Comparison of ENCODE assay signal across 9 cellular contexts in the genomic region with DNA sequence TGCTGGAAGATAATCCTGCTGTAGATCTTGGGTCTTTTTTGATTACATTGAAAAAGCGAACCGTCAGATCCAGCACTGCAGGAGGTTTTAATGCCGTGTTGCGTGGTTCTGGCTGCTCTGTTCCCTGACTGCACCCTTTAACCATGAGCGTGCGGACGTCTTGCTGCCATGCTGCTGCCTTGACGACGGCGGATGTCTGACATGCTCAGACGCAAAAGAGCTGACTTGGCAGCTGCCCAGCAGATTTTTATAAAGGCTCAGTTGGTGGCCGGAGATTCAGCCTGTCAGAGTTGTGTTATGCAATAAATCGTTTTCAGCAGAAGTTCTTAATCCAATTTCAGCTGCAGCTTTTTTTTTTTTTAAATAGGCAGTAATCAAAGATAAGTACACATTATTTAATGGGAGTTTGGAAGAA.
DNase-seq lines count a peak whose midpoint lies in the region; ATAC-seq and TF ChIP-seq lines count a peak whose summit lies in the region.
"Had no signal": no experiment of that assay in that cellular context is flagged by ENCODE, and none has a peak within 500 bp of the region (broad histone marks: within the 10 kb centered on the region; RNA-seq: fewer than 3 reads in every experiment).

No MANE protein-coding gene starts in this region.

- peak; percentile 71 to 72 for ATAC-seq in natural killer cell treated with Interleukin-12 subunit alpha and Interleukin-12 subunit beta and Interleukin-15 and Interleukin-18, amount 100 ng/mL, for 72 hours
- no peak for ATAC-seq in GM18511 (IDR thresholded peaks at IDR 0.05; ENCODE audit: unreplicated experiment)

- no peak overlapping the region for H3K4me3 ChIP-seq in tibial artery

- H3K4me3 Mint-ChIP-seq in natural killer cell treated with Interleukin-12 subunit alpha and Interleukin-12 subunit beta and Interleukin-15 and Interleukin-18, amount 100 ng/mL, for 72 hours = peak overlapping the region; percentile 50

- peaks cover 42 to 48% of the 10 kb centered on the region in 2 donors for H3K4me1 Mint-ChIP-seq in natural killer cell treated with Interleukin-12 subunit alpha and Interleukin-12 subunit beta and Interleukin-15 and Interleukin-18, amount 100 ng/mL, for 72 hours (ENCODE audit: low read depth in 2 of 2)

- intact Hi-C loops in tibial artery (cut with DNase I; ENCODE audit: low total_unique reads) = no loop called here

- H3K36me3 Mint-ChIP-seq in natural killer cell treated with Interleukin-12 subunit alpha and Interleukin-12 subunit beta and Interleukin-15 and Interleukin-18, amount 100 ng/mL, for 72 hours = no peaks in the 10 kb centered on the region

- H3K27ac ChIP-seq in tibial artery = no peak overlapping the region
- H3K27ac ChIP-seq: C4-2B had no signal

- peak; percentile 72 for DNase-seq in activated CD8-positive, alpha-beta memory T cell treated with anti-CD3 and anti-CD28 coated beads for 24 hours
- DNase-seq in activated CD8-positive, alpha-beta memory T cell treated with anti-CD3 and anti-CD28 coated beads, Interleukin-2, amount 50 U/mL, for 48 hours = no peak
- DNase-seq in NCI-H526 (lab: John Stamatoyannopoulos, UW) (peak; percentile 31 to 59), activated T-cell treated with anti-CD3 and anti-CD28 coated beads for 24 hours (ENCODE audit: low read depth) (peak; percentile 32), fibroblast of gingiva (ENCODE audit: low read depth) (peak; percentile 88), tibial artery (peak; percentile 73 to 85)
- DNase-seq in natural killer cell treated with Interleukin-12 subunit alpha and Interleukin-12 subunit beta and Interleukin-15 and Interleukin-18, amount 100 ng/mL, for 72 hours (ENCODE audit: low spot score) = no peak

- H3K4me1 ChIP-seq in tibial artery = peaks cover 0 to 23% (median 9%) of the 10 kb centered on the region in 4 donors

- H3K36me3 ChIP-seq in tibial artery = no peaks in the 10 kb centered on the region

- no peaks in the 10 kb centered on the region for H3K27me3 Mint-ChIP-seq in natural killer cell treated with Interleukin-12 subunit alpha and Interleukin-12 subunit beta and Interleukin-15 and Interleukin-18, amount 100 ng/mL, for 72 hours

- TF ChIP-seq CTCF in tibial artery (IDR thresholded peaks at IDR 0.05) = no peak

- no peaks in the 10 kb centered on the region for H3K9me3 Mint-ChIP-seq in natural killer cell treated with Interleukin-12 subunit alpha and Interleukin-12 subunit beta and Interleukin-15 and Interleukin-18, amount 100 ng/mL, for 72 hours

- H3K27me3 ChIP-seq in tibial artery = no peaks in the 10 kb centered on the region

- peak overlapping the region in 1 of 2 donors; percentile 45 for H3K27ac Mint-ChIP-seq in natural killer cell treated with Interleukin-12 subunit alpha and Interleukin-12 subunit beta and Interleukin-15 and Interleukin-18, amount 100 ng/mL, for 72 hours

- no peaks in the 10 kb centered on the region for H3K9me3 ChIP-seq in tibial artery

Comparison
In these comparisons a context has a peak if more than half of its experiments do, and no peak if none do; other contexts are left out.
1. DNase-seq: peak in activated CD8-positive, alpha-beta memory T cell treated with anti-CD3 and anti-CD28 coated beads for 24 hours (single experiment), NCI-H526 (2 of 2), activated T-cell treated with anti-CD3 and anti-CD28 coated beads for 24 hours (single experiment), fibroblast of gingiva (single experiment) and tibial artery (2 of 2); none in activated CD8-positive, alpha-beta memory T cell treated with anti-CD3 and anti-CD28 coated beads, Interleukin-2, amount 50 U/mL, for 48 hours (single experiment) and natural killer cell treated with Interleukin-12 subunit alpha and Interleukin-12 subunit beta and Interleukin-15 and Interleukin-18, amount 100 ng/mL, for 72 hours (single experiment).